Comparison of ENCODE assay signal across 8 cellular contexts in the genomic region with DNA sequence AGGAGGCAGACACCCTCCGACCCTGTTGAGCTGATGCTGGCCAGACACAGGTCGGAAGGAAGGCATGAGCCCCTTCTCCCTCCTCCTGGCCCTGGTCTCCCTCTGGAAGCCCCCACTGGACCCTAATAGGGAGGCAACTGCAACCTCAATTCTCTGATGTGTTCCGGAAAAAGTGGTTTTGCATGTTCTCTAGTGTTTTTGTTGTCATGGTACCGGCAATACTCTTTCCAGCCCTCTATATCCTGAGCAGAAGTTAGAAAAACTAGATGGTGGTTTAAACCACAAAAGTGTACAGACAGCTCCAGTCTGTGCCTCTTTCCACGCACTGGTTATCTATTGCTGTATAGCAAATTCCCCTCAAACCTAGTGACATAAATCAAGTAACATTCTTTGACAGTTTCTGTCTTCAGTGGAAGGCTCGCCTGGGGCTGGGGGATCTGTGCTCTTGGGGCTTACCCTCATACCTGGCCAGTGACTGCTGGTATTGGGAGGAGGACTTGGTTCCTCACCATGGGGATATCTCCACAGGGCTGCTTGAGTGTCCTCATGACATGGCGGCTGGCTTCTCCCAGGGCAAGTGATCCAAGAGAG. TPM values are rescaled to one million over a fixed set of nuclear protein-coding genes. Genes with fewer than 3 reads are reported as not detected.
DNase-seq lines count a peak whose midpoint lies in the region; ATAC-seq and TF ChIP-seq lines count a peak whose summit lies in the region.

No MANE protein-coding gene starts in this region.

- no peaks in the 10 kb centered on the region for H3K4me1 ChIP-seq in breast epithelium

- no peak for TF ChIP-seq POLR2A in breast epithelium (IDR thresholded peaks at IDR 0.05)

- no peak for TF ChIP-seq CTCF in type B pancreatic cell (conservative IDR thresholded peaks at IDR 0.05)
- no peak for TF ChIP-seq CTCF in breast epithelium (IDR thresholded peaks at IDR 0.05)

- peaks cover 76% of the 10 kb centered on the region for H3K36me3 Mint-ChIP-seq in activated naive CD8-positive, alpha-beta T cell treated with anti-CD3 and anti-CD28 coated beads, Interleukin-2, amount 50 U/mL, for 24 hours (ENCODE audit: low read depth)
- H3K36me3 Mint-ChIP-seq in type B pancreatic cell: no peaks in the 10 kb centered on the region

- peak overlapping the region; percentile 74 for H3K27ac Mint-ChIP-seq in activated naive CD8-positive, alpha-beta T cell treated with anti-CD3 and anti-CD28 coated beads, Interleukin-2, amount 50 U/mL, for 24 hours
- no peak overlapping the region for H3K27ac Mint-ChIP-seq in type B pancreatic cell

- no peak overlapping the region for H3K4me3 ChIP-seq in breast epithelium

- no peaks in the 10 kb centered on the region for H3K9me3 ChIP-seq in breast epithelium

- peak; percentile 44 for ATAC-seq in left ventricle myocardium superior
- ATAC-seq in Right ventricle myocardium inferior: no peak
- ATAC-seq in activated naive CD8-positive, alpha-beta T cell treated with anti-CD3 and anti-CD28 coated beads, Interleukin-2, amount 50 U/mL, for 24 hours: peak; percentile 96

- no peaks in the 10 kb centered on the region for H3K27me3 ChIP-seq in breast epithelium

- DNase-seq in left ventricle myocardium superior (no peak), Right ventricle myocardium inferior (ENCODE audit: missing footprints) (no peak), Kasumi-1 (lab: John Stamatoyannopoulos, UW) (peak; percentile 91 to 94), type B pancreatic cell (ENCODE audit: extremely low spot score, unreplicated experiment) (peak; percentile 25), DMS79 treated with DMSO at 0.1 percent for 48 hours (lab: John Stamatoyannopoulos, UW) (no peak), breast epithelium (ENCODE audit: low spot score in 2 of 2) (no peak), NCI-H524 (lab: John Stamatoyannopoulos, UW) (no peak)
- peak; percentile 25 for DNase-seq in activated naive CD8-positive, alpha-beta T cell treated with anti-CD3 and anti-CD28 coated beads, Interleukin-2, amount 50 U/mL, for 24 hours

- peak overlapping the region in 1 of 2 donors; percentile 54 for H3K27ac ChIP-seq in breast epithelium

- H3K27me3 Mint-ChIP-seq in activated naive CD8-positive, alpha-beta T cell treated with anti-CD3 and anti-CD28 coated beads, Interleukin-2, amount 50 U/mL, for 24 hours: no peaks in the 10 kb centered on the region
- H3K27me3 Mint-ChIP-seq in type B pancreatic cell: no peaks in the 10 kb centered on the region

- H3K4me3 Mint-ChIP-seq in activated naive CD8-positive, alpha-beta T cell treated with anti-CD3 and anti-CD28 coated beads, Interleukin-2, amount 50 U/mL, for 24 hours: peak overlapping the region; percentile 25
- H3K4me3 Mint-ChIP-seq in type B pancreatic cell: no peak overlapping the region

- intact Hi-C loops in left ventricle myocardium superior (cut with micrococcal nuclease): no loop called here
- intact Hi-C loops in Right ventricle myocardium inferior (cut with DNase I): loop anchor here (1.0 kb wide), 1 partner anchor 28 kb away; no protein-coding TSS in a partner anchor
- intact Hi-C loops in breast epithelium (cut with DNase I; ENCODE audit: low total_unique reads): no loop called here

- H3K9me3 Mint-ChIP-seq in activated naive CD8-positive, alpha-beta T cell treated with anti-CD3 and anti-CD28 coated beads, Interleukin-2, amount 50 U/mL, for 24 hours: no peaks in the 10 kb centered on the region
- no peaks in the 10 kb centered on the region for H3K9me3 Mint-ChIP-seq in type B pancreatic cell

- no peaks in the 10 kb centered on the region for H3K36me3 ChIP-seq in breast epithelium

- peaks cover 67% of the 10 kb centered on the region for H3K4me1 Mint-ChIP-seq in activated naive CD8-positive, alpha-beta T cell treated with anti-CD3 and anti-CD28 coated beads, Interleukin-2, amount 50 U/mL, for 24 hours
- H3K4me1 Mint-ChIP-seq in type B pancreatic cell (ENCODE audit: unreplicated experiment): peaks cover 8% of the 10 kb centered on the region

RNA-seq across cellular contexts. Expression of gene SYTL3, which starts 37.0 kb away (rescaled TPM):
- total RNA-seq in left ventricle myocardium superior (10.8 TPM), Right ventricle myocardium inferior (10.8 TPM), type B pancreatic cell (ENCODE audit: low replicate concordance) (2.2 and 2.8 TPM in 2 replicates), breast epithelium (1 to 10 TPM; 5.2 to 8.0 (median 7.5) TPM)

RNA-seq across cellular contexts. Expression of gene DYNLT1, which starts 42.3 kb away (rescaled TPM):
- total RNA-seq in left ventricle myocardium superior: 130 TPM
- total RNA-seq in Right ventricle myocardium inferior: 145 TPM
- total RNA-seq in type B pancreatic cell (ENCODE audit: low replicate concordance): 138 and 149 TPM in 2 replicates
- total RNA-seq in breast epithelium: 10 to 100 TPM; 48.2 to 76.1 (median 73.4) TPM

Comparison
In these comparisons a context has a peak if more than half of its experiments do, and no peak if none do; other contexts are left out.
1. DNase-seq: peak in Kasumi-1 (2 of 2), activated naive CD8-positive, alpha-beta T cell treated with anti-CD3 and anti-CD28 coated beads, Interleukin-2, amount 50 U/mL, for 24 hours (single experiment) and type B pancreatic cell (single experiment); none in left ventricle myocardium superior (single experiment), Right ventricle myocardium inferior (single experiment), DMS79 treated with DMSO at 0.1 percent for 48 hours (single experiment), breast epithelium (0 of 2) and NCI-H524 (0 of 2).